ENCODE assay signal across 13 cellular contexts in genomic region chr1:158148458-158148857, GRCh38. TPM values are rescaled to one million over a fixed set of nuclear protein-coding genes. Genes with fewer than 3 reads are reported as not detected.
DNase-seq lines count a peak whose midpoint lies in the region; ATAC-seq and TF ChIP-seq lines count a peak whose summit lies in the region.
"Had no signal": no experiment of that assay in that cellular context is flagged by ENCODE, and none has a peak within 500 bp of the region (broad histone marks: within the 10 kb centered on the region; RNA-seq: fewer than 3 reads in every experiment).

No MANE protein-coding gene starts in this region.

- H3K9ac ChIP-seq in BLaER1 treated with 17β-estradiol and CSF1 and Interleukin-3, amounts not matched to agents 10 nM and 100 nM = peak overlapping the region in 4 of 11 experiments; percentile 0 to 43 (median 16); a peak in 5 of 22 replicates

- H3K27ac ChIP-seq in BLaER1 treated with 17β-estradiol and CSF1 and Interleukin-3, amounts not matched to agents 10 nM and 100 nM = peak overlapping the region in 8 of 11 experiments; percentile 13 to 78 (median 64); a peak in 16 of 22 replicates

- peaks cover 68% of the 10 kb centered on the region for H3K4me1 Mint-ChIP-seq in HFFc6 (ENCODE audit: low read depth)
- H3K4me1 Mint-ChIP-seq in activated naive CD8-positive, alpha-beta T cell (ENCODE audit: low read depth) = peaks cover 25% of the 10 kb centered on the region
- H3K4me1 Mint-ChIP-seq in natural killer cell treated with Interleukin-12 subunit alpha and Interleukin-12 subunit beta and Interleukin-15 and Interleukin-18, amount 100 ng/mL, for 72 hours (ENCODE audit: low read depth in 2 of 2) = peaks cover 30 to 31% of the 10 kb centered on the region in 2 donors

- ATAC-seq in natural killer cell treated with Interleukin-12 subunit alpha and Interleukin-12 subunit beta and Interleukin-15 and Interleukin-18, amount 100 ng/mL, for 72 hours = no peak
- no peak for ATAC-seq in HG03442 (IDR thresholded peaks at IDR 0.05; ENCODE audit: unreplicated experiment)
- no peak for ATAC-seq in GM19023 (IDR thresholded peaks at IDR 0.05; ENCODE audit: unreplicated experiment)
- no peak for ATAC-seq in GM18502 (IDR thresholded peaks at IDR 0.05; ENCODE audit: poor library complexity, unreplicated experiment)
- ATAC-seq: body of pancreas had no signal

- peak overlapping the region; percentile 36 to 90 (median 77) for H3K4me2 ChIP-seq in BLaER1 treated with 17β-estradiol and CSF1 and Interleukin-3, amounts not matched to agents 10 nM and 100 nM

- H3K4me3 ChIP-seq in BLaER1 treated with 17β-estradiol and CSF1 and Interleukin-3, amounts not matched to agents 10 nM and 100 nM = peak overlapping the region in 2 of 10 experiments; percentile 3 to 40; a peak in 3 of 20 replicates
- H3K4me3 ChIP-seq: body of pancreas, HAP-1 had no signal

- H3K27ac Mint-ChIP-seq in HFFc6 = peak overlapping the region; percentile 35
- H3K27ac Mint-ChIP-seq in activated naive CD8-positive, alpha-beta T cell = peak overlapping the region; percentile 2
- H3K27ac Mint-ChIP-seq in natural killer cell treated with Interleukin-12 subunit alpha and Interleukin-12 subunit beta and Interleukin-15 and Interleukin-18, amount 100 ng/mL, for 72 hours = peak overlapping the region; percentile 74 to 90

- peaks cover 15 to 77% (median 63%) of the 10 kb centered on the region in 10 experiments for H3K4me1 ChIP-seq in BLaER1 treated with 17β-estradiol and CSF1 and Interleukin-3, amounts not matched to agents 10 nM and 100 nM
- H3K4me1 ChIP-seq: HAP-1 had no signal

- no peaks in the 10 kb centered on the region; the same call in 1 of the 2 replicates for H3K36me3 Mint-ChIP-seq in HFFc6 (ENCODE audit: low read depth)
- no peaks in the 10 kb centered on the region for H3K36me3 Mint-ChIP-seq in activated naive CD8-positive, alpha-beta T cell
- H3K36me3 Mint-ChIP-seq in natural killer cell treated with Interleukin-12 subunit alpha and Interleukin-12 subunit beta and Interleukin-15 and Interleukin-18, amount 100 ng/mL, for 72 hours = no peaks in the 10 kb centered on the region

- no peak for DNase-seq in HFFc6
- DNase-seq in natural killer cell treated with Interleukin-12 subunit alpha and Interleukin-12 subunit beta and Interleukin-15 and Interleukin-18, amount 100 ng/mL, for 72 hours (ENCODE audit: low spot score) = no peak
- DNase-seq in COLO668 (lab: John Stamatoyannopoulos, UW; ENCODE audit: unreplicated experiment) = no peak
- DNase-seq: activated CD4-positive, alpha-beta T cell treated with anti-CD3 and anti-CD28 coated beads, Interleukin-2, amount 50 U/mL, for 1 hour; DND-41; NCI-H1436 treated with DMSO at 0.1 percent for 48 hours had no signal

- H3K27me3 Mint-ChIP-seq in HFFc6 (ENCODE audit: insufficient read depth) = peaks cover 5% of the 10 kb centered on the region
- no peaks in the 10 kb centered on the region for H3K27me3 Mint-ChIP-seq in activated naive CD8-positive, alpha-beta T cell
- peaks cover 6 to 10% of the 10 kb centered on the region in 2 donors for H3K27me3 Mint-ChIP-seq in natural killer cell treated with Interleukin-12 subunit alpha and Interleukin-12 subunit beta and Interleukin-15 and Interleukin-18, amount 100 ng/mL, for 72 hours

- no peaks in the 10 kb centered on the region for H3K9me3 Mint-ChIP-seq in HFFc6
- H3K9me3 Mint-ChIP-seq in activated naive CD8-positive, alpha-beta T cell (ENCODE audit: low read depth) = no peaks in the 10 kb centered on the region
- H3K9me3 Mint-ChIP-seq in natural killer cell treated with Interleukin-12 subunit alpha and Interleukin-12 subunit beta and Interleukin-15 and Interleukin-18, amount 100 ng/mL, for 72 hours = peaks cover 7% of the 10 kb centered on the region

- H3K36me3 ChIP-seq in BLaER1 treated with 17β-estradiol and CSF1 and Interleukin-3, amounts not matched to agents 10 nM and 100 nM = peaks cover 0 to 13% (median 0%) of the 10 kb centered on the region in 11 experiments; a peak in 3 of 22 replicates
- H3K36me3 ChIP-seq: HAP-1 had no signal

- peak overlapping the region; percentile 88 for H3K4me3 Mint-ChIP-seq in HFFc6
- H3K4me3 Mint-ChIP-seq in activated naive CD8-positive, alpha-beta T cell = peak overlapping the region; percentile 95
- peak overlapping the region; percentile 91 for H3K4me3 Mint-ChIP-seq in natural killer cell treated with Interleukin-12 subunit alpha and Interleukin-12 subunit beta and Interleukin-15 and Interleukin-18, amount 100 ng/mL, for 72 hours

- peaks cover 7 to 61% (median 31%) of the 10 kb centered on the region in 11 experiments; a peak in 20 of 22 replicates for H3K9me3 ChIP-seq in BLaER1 treated with 17β-estradiol and CSF1 and Interleukin-3, amounts not matched to agents 10 nM and 100 nM (replicated peaks in 1 of 11)
- H3K9me3 ChIP-seq: body of pancreas, HAP-1 had no signal

- H4K20me1 ChIP-seq in BLaER1 treated with 17β-estradiol and CSF1 and Interleukin-3, amounts not matched to agents 10 nM and 100 nM = no peaks in the 10 kb centered on the region

- no peak for TF ChIP-seq CTCF in HFFc6 (IDR thresholded peaks at IDR 0.05)

- no peaks in the 10 kb centered on the region for H3K27me3 ChIP-seq in BLaER1 treated with 17β-estradiol and CSF1 and Interleukin-3, amounts not matched to agents 10 nM and 100 nM
- H3K27me3 ChIP-seq: body of pancreas had no signal

RNA-seq across cellular contexts. Expression of gene CD1D, which starts 32.2 kb away (rescaled TPM):
- not detected for total RNA-seq in HFFc6 (2021; fragmentation: NEBNext Ultra II Directional; extraction: Animal tissue kit (Norgen Biotek cat#: 25700))
- total RNA-seq in natural killer cell treated with Interleukin-12 subunit alpha and Interleukin-12 subunit beta and Interleukin-15 and Interleukin-18, amount 100 ng/mL, for 72 hours = not detected

Comparison
In these comparisons a context has a peak if more than half of its experiments do, and no peak if none do; other contexts are left out.
1. H3K27ac Mint-ChIP-seq: peak in every context shown above with its lines; median percentile 82 in natural killer cell treated with Interleukin-12 subunit alpha and Interleukin-12 subunit beta and Interleukin-15 and Interleukin-18, amount 100 ng/mL, for 72 hours; 35 in HFFc6; 2 in activated naive CD8-positive, alpha-beta T cell.